ENCODE assay signal across 1 cellular context in genomic region chr2:136070913-136071312, GRCh38.
TF ChIP-seq lines count a peak whose summit lies in the region.

No MANE protein-coding gene starts in this region.

TF ChIP-seq in GM12878, 131 proteins besides CTCF, POLR2A, EP300 and RAD21 (continued from another document):
- no peak for TF ChIP-seq CUX1 (IDR thresholded peaks at IDR 0.05; ENCODE audit: insufficient replicate concordance, low read depth, low read length)
- no peak for TF ChIP-seq BACH1 (IDR thresholded peaks at IDR 0.05; ENCODE audit: borderline replicate concordance)
- no peak for TF ChIP-seq STAT3 (IDR thresholded peaks at IDR 0.05; ENCODE audit: low read depth, low read length)
- TF ChIP-seq SRF (IDR thresholded peaks at IDR 0.05; ENCODE audit: low read depth in 2 of 2, low read length in 2 of 2), result no peak
- TF ChIP-seq ZSCAN29 (IDR thresholded peaks at IDR 0.05), result no peak
- TF ChIP-seq NR2F1 (conservative IDR thresholded peaks at IDR 0.05), result no peak
- no peak for TF ChIP-seq POLR2AphosphoS5 (IDR thresholded peaks at IDR 0.05; ENCODE audit: low read length)
TF ChIP-seq in GM12878: peak in this region for 0.
